Comparison of ENCODE assay signal across 1 cellular context in the genomic region with DNA sequence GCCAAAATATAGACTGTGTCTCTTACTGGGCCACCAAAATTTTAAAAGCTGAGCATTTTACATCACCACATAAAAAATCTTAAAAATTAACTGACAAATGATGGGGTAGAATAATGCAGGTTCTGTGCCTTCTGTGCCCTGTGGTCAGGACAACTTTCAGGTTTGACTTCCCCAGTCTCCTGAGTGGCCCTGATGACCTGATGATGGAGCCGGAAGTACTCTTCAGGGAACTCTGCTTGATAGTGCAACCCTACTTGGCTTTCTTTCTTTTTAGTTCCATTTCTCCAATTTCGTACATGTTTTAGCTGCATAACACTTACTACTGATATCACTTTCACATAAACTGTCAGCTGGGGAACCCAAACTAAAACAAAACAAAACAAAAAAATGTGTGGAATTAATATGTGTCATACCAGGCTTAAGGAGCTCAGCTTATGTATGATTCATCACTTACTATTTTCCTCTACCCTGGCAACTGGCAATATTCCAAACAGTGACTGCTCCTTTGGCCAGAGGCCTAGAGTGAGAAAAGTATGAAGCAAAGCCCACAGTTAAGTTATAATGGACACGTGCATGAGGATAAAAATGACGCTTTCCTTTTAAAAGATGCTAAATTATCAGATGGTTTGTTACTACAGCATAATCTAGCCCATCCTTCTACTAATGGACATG.
TF ChIP-seq lines count a peak whose summit lies in the region.

No MANE protein-coding gene starts in this region.

TF ChIP-seq in HCT116, 20 proteins besides CTCF, POLR2A, EP300 and RAD21 (continued from another document):
- TF ChIP-seq, protein P1, sequence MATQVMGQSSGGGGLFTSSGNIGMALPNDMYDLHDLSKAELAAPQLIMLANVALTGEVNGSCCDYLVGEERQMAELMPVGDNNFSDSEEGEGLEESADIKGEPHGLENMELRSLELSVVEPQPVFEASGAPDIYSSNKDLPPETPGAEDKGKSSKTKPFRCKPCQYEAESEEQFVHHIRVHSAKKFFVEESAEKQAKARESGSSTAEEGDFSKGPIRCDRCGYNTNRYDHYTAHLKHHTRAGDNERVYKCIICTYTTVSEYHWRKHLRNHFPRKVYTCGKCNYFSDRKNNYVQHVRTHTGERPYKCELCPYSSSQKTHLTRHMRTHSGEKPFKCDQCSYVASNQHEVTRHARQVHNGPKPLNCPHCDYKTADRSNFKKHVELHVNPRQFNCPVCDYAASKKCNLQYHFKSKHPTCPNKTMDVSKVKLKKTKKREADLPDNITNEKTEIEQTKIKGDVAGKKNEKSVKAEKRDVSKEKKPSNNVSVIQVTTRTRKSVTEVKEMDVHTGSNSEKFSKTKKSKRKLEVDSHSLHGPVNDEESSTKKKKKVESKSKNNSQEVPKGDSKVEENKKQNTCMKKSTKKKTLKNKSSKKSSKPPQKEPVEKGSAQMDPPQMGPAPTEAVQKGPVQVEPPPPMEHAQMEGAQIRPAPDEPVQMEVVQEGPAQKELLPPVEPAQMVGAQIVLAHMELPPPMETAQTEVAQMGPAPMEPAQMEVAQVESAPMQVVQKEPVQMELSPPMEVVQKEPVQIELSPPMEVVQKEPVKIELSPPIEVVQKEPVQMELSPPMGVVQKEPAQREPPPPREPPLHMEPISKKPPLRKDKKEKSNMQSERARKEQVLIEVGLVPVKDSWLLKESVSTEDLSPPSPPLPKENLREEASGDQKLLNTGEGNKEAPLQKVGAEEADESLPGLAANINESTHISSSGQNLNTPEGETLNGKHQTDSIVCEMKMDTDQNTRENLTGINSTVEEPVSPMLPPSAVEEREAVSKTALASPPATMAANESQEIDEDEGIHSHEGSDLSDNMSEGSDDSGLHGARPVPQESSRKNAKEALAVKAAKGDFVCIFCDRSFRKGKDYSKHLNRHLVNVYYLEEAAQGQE (IDR thresholded peaks at IDR 0.05; ENCODE audit: low read depth) = no peak
- TF ChIP-seq, protein P2, sequence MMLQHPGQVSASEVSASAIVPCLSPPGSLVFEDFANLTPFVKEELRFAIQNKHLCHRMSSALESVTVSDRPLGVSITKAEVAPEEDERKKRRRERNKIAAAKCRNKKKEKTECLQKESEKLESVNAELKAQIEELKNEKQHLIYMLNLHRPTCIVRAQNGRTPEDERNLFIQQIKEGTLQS (IDR thresholded peaks at IDR 0.05) = no peak
- TF ChIP-seq CEBPB (IDR thresholded peaks at IDR 0.05; ENCODE audit: low read depth) (peak; percentile 35; the same call in 1 of the 2 replicates), EZH2 (IDR thresholded peaks at IDR 0.05) (no peak), ZNF274 (IDR thresholded peaks at IDR 0.05; ENCODE audit: low read depth, low read length) (no peak), YY1 (IDR thresholded peaks at IDR 0.05; ENCODE audit: extremely low read depth, insufficient replicate concordance, low read depth, low read length) (no peak)
TF ChIP-seq in HCT116: peak in this region for 11.
